In the genomic region with DNA sequence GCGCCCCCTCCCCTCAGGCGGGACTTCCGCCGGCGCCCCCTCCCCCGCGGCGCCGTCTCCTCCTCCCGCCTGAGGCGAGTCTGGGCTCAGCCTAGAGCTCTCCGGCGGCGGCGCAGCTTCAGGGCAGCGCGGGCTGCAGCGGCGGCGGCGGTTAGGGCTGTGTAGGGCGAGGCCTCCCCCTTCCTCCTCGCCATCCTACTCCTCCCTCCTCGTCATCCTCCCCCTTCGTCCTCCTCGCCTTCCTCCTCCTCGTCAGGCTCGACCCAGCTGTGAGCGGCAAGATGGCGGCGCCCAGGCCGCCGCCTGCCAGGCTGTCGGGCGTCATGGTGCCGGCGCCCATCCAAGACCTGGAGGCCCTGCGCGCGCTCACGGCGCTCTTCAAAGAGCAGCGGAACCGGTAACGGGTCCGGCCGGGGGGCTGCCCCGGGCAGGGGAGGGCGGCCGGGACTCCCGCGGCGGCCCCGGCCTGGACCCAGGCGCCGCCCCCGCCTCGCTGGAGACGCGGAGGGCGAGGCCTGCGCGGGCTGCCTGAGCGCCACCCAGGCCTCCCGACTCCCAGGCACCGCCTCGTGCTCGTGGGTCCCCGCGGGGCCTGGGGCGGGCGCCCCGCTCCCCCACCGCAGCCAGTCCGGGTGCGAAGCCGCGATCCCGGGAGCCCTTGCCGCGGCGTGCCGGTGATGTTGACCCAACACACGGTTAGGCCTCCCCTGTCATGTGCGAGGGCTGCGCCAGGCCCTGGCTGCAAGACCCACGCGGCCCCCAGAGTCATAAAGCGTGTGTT, we compare ENCODE assay signal across 8 cellular contexts. TPM values are rescaled to one million over a fixed set of nuclear protein-coding genes. Genes with fewer than 3 reads are reported as not detected.
DNase-seq lines count a peak whose midpoint lies in the region; ATAC-seq lines count a peak whose summit lies in the region.

A gene with protein sequence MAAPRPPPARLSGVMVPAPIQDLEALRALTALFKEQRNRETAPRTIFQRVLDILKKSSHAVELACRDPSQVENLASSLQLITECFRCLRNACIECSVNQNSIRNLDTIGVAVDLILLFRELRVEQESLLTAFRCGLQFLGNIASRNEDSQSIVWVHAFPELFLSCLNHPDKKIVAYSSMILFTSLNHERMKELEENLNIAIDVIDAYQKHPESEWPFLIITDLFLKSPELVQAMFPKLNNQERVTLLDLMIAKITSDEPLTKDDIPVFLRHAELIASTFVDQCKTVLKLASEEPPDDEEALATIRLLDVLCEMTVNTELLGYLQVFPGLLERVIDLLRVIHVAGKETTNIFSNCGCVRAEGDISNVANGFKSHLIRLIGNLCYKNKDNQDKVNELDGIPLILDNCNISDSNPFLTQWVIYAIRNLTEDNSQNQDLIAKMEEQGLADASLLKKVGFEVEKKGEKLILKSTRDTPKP (plus strand): TSS at position 52 of the 781 bp plus-strand sequence. CDS start 230 bp downstream, at position 282.

- CTCF ChIA-PET in activated CD8-positive, alpha-beta T cell treated with anti-CD3 and anti-CD28 coated beads, Interleukin-2, amount 10 ng/mL, durations not matched to agents 7 days and 5 days (lab: Charles Lee) = no interaction called here

- peak within 1 kb of the TSS; percentile 89 for H3K4me3 Mint-ChIP-seq in activated CD8-positive, alpha-beta T cell treated with anti-CD3 and anti-CD28 coated beads, Interleukin-2, amount 10 ng/mL, durations not matched to agents 7 days and 5 days

- H3K4me1 Mint-ChIP-seq in activated CD8-positive, alpha-beta T cell treated with anti-CD3 and anti-CD28 coated beads, Interleukin-2, amount 10 ng/mL, durations not matched to agents 7 days and 5 days (ENCODE audit: low read depth) = peaks cover 31% of the 10 kb centered on the region

- H3K27me3 Mint-ChIP-seq in activated CD8-positive, alpha-beta T cell treated with anti-CD3 and anti-CD28 coated beads, Interleukin-2, amount 10 ng/mL, durations not matched to agents 7 days and 5 days (ENCODE audit: low read depth) = peaks cover 5% of the 10 kb centered on the region

- no peaks in the 10 kb centered on the region for H3K9me3 Mint-ChIP-seq in activated CD8-positive, alpha-beta T cell treated with anti-CD3 and anti-CD28 coated beads, Interleukin-2, amount 10 ng/mL, durations not matched to agents 7 days and 5 days (ENCODE audit: insufficient read depth)

- POLR2A ChIA-PET in activated CD8-positive, alpha-beta T cell treated with anti-CD3 and anti-CD28 coated beads, Interleukin-2, amount 10 ng/mL, durations not matched to agents 7 days and 5 days (lab: Charles Lee) = no interaction called here

- peaks cover 17% of the 10 kb centered on the region for H3K36me3 Mint-ChIP-seq in activated CD8-positive, alpha-beta T cell treated with anti-CD3 and anti-CD28 coated beads, Interleukin-2, amount 10 ng/mL, durations not matched to agents 7 days and 5 days (ENCODE audit: low read depth)

- H3K27ac Mint-ChIP-seq in activated CD8-positive, alpha-beta T cell treated with anti-CD3 and anti-CD28 coated beads, Interleukin-2, amount 10 ng/mL, durations not matched to agents 7 days and 5 days = peak within 1 kb of the TSS; percentile 90

- ATAC-seq in HG03342 (IDR thresholded peaks at IDR 0.05; ENCODE audit: unreplicated experiment) = peak; percentile 58
- peak; percentile 89 for ATAC-seq in activated CD8-positive, alpha-beta T cell treated with anti-CD3 and anti-CD28 coated beads, Interleukin-2, amount 10 ng/mL, durations not matched to agents 7 days and 5 days

- DNase-seq in NK-92 treated with Interleukin-12 subunit alpha and Interleukin-12 subunit beta, amount 100 ng/mL, for 24 hours (lab: John Stamatoyannopoulos, UW) = peak; percentile 26
- DNase-seq in NK-92 (lab: John Stamatoyannopoulos, UW; ENCODE audit: unreplicated experiment) = no peak
- DNase-seq in NCI-H748 (lab: John Stamatoyannopoulos, UW; ENCODE audit: unreplicated experiment) = peak; percentile 83
- DNase-seq in activated CD8-positive, alpha-beta T cell treated with anti-CD3 and anti-CD28 coated beads, Interleukin-2, amount 10 ng/mL, durations not matched to agents 7 days and 5 days = peak; percentile 77
- peak; percentile 32 for DNase-seq in effector CD8-positive, alpha-beta T cell (lab: John Stamatoyannopoulos, UW)
- peak; percentile 66 to 68 for DNase-seq in lung microvascular endothelial cell (ENCODE audit: low read depth in 2 of 2)
- peak; percentile 43 to 73 (median 56) for DNase-seq in stimulated activated CD4-positive, alpha-beta T cell treated with anti-CD3 and anti-CD28 coated beads, TNF-alpha, amount 100 ng/mL, for 24 hours (ENCODE audit: low read depth in 3 of 3)

RNA-seq across cellular contexts. Expression of the gene that starts here (rescaled TPM):
- 100 to 1,000 TPM; 106 to 114 TPM for total RNA-seq in activated CD8-positive, alpha-beta T cell treated with anti-CD3 and anti-CD28 coated beads, Interleukin-2, amount 10 ng/mL, durations not matched to agents 7 days and 5 days
- 50.6 and 53.2 TPM in 2 replicates for total RNA-seq in lung microvascular endothelial cell
